12 cellular contexts compared by ENCODE assay signal in the genomic region with DNA sequence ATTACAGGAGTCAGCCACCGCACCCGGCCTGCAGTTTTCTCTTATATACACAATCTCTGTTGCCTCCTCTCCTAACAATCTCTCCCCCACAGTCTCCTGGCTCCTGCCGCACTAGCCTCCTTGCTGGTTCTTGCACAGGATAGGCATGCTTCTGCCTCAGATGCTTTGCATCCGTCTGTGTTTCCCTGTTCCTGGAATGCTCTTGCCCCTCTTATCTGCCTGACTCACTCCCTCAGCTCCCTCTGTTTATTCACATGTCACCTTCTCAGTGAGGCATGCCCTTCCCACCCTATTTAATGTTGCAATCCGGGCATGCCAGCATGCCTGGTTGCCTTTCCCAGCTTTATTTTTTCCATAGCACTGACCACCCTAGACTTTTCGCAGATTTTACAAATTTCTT.
DNase-seq lines count a peak whose midpoint lies in the region; ATAC-seq and TF ChIP-seq lines count a peak whose summit lies in the region.
"Had no signal": no experiment of that assay in that cellular context is flagged by ENCODE, and none has a peak within 500 bp of the region (broad histone marks: within the 10 kb centered on the region; RNA-seq: fewer than 3 reads in every experiment).

No MANE protein-coding gene starts in this region.

- H3K9me3 ChIP-seq in cardiac muscle cell (ENCODE audit: low read depth) (no peaks in the 10 kb centered on the region), ascending aorta (no peaks in the 10 kb centered on the region)
- H3K9me3 ChIP-seq: prostate gland had no signal

- DNase-seq in cardiac muscle cell (ENCODE audit: low read depth in 1 of 2, low spot score in 1 of 2) (peak; percentile 2 to 89), cardiac septum (ENCODE audit: low spot score) (no peak), amniotic stem cell (lab: John Stamatoyannopoulos, UW) (peak; percentile 33), iris pigment epithelial cell (ENCODE audit: low read depth) (peak; percentile 16), ascending aorta (ENCODE audit: low spot score in 2 of 2) (no peak), NCI-H1105 treated with DMSO at 0.1 percent for 48 hours (lab: John Stamatoyannopoulos, UW) (no peak)
- DNase-seq: activated CD4-positive, alpha-beta T cell treated with anti-CD3 and anti-CD28 coated beads, Interleukin-2, amount 10 ng/mL, durations not matched to agents 24 days and 14 days; cerebellar nuclear complex; T-helper 1 cell had no signal

- no peak overlapping the region for H3K4me3 ChIP-seq in cardiac muscle cell
- H3K4me3 ChIP-seq in ascending aorta, result no peak overlapping the region
- H3K4me3 ChIP-seq: prostate gland had no signal

- intact Hi-C loops in cardiac septum (cut with DNase I) (no loop called here), ascending aorta (cut with DNase I) (no loop called here)

- ATAC-seq in HG02970 (IDR thresholded peaks at IDR 0.05; ENCODE audit: low FRiP score, unreplicated experiment) (no peak), GM21515 (IDR thresholded peaks at IDR 0.05; ENCODE audit: unreplicated experiment) (no peak)

- H3K27ac ChIP-seq in cardiac muscle cell, result no peak overlapping the region
- no peak overlapping the region for H3K27ac ChIP-seq in ascending aorta
- H3K27ac ChIP-seq: prostate gland had no signal

- H3K36me3 ChIP-seq in cardiac muscle cell (no peaks in the 10 kb centered on the region), ascending aorta (no peaks in the 10 kb centered on the region)
- H3K36me3 ChIP-seq: prostate gland had no signal

- no peak for TF ChIP-seq CTCF in cardiac muscle cell (IDR thresholded peaks at IDR 0.05; ENCODE audit: low read depth, low read length)
- no peak for TF ChIP-seq CTCF in ascending aorta (IDR thresholded peaks at IDR 0.05)

- H3K4me1 ChIP-seq in cardiac muscle cell (ENCODE audit: low read depth) (no peaks in the 10 kb centered on the region), ascending aorta (no peaks in the 10 kb centered on the region)
- H3K4me1 ChIP-seq: prostate gland had no signal

- H3K27me3 ChIP-seq in cardiac muscle cell, result no peaks in the 10 kb centered on the region
- H3K27me3 ChIP-seq in ascending aorta, result no peaks in the 10 kb centered on the region

Comparison
In these comparisons a context has a peak if more than half of its experiments do, and no peak if none do; other contexts are left out.
1. DNase-seq: peak in cardiac muscle cell (2 of 2), amniotic stem cell (single experiment) and iris pigment epithelial cell (single experiment); none in cardiac septum (single experiment), ascending aorta (0 of 2) and NCI-H1105 treated with DMSO at 0.1 percent for 48 hours (single experiment).